11 cellular contexts compared by ENCODE assay signal in the genomic region with DNA sequence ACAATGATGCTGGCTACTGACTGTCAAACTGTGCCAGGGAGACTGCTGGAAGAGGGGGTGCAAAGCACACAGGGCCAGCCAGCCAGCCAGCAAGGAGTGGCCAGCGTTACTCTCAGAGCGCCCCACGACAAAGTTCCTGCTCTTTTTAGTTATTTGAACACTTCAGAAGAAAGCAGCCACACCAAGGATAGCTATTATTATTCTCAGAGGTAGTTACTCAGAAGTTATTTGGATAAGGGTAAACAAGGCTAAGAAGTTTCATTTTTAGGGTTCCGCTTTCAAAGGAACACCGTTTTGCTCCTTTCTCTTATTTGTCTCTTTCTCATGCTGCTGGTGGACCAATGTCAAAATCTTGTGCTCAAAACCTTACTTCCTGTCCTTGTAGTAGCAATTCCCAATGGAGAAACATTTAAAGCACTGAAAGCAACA. TPM values are rescaled to one million over a fixed set of nuclear protein-coding genes. Genes with fewer than 3 reads are reported as not detected.
A peak's percentile ranks its signal among the peaks of the same experiment; 100 is the strongest.
DNase-seq lines count a peak whose midpoint lies in the region; ATAC-seq and TF ChIP-seq lines count a peak whose summit lies in the region.
"Had no signal": no experiment of that assay in that cellular context is flagged by ENCODE, and none has a peak within 500 bp of the region (broad histone marks: within the 10 kb centered on the region; RNA-seq: fewer than 3 reads in every experiment).

No MANE protein-coding gene starts in this region.

- DNase-seq in GM12864 (ENCODE audit: low read depth) (peak; percentile 41), activated B cell treated with CpG ODN at 0.5 μM for 24 hours (no peak), HUDEP-2 (lab: John Stamatoyannopoulos, UW; ENCODE audit: unreplicated experiment in 76 of 76) (no peak), Kasumi-1 (lab: John Stamatoyannopoulos, UW) (no peak), SIG-M5 treated with dmso at 0.1 percent for 504 hours (lab: John Stamatoyannopoulos, UW; ENCODE audit: unreplicated experiment) (no peak)
- DNase-seq: Calu3, MV-4-11 had no signal

- H3K36me3 Mint-ChIP-seq in activated B cell treated with CpG ODN at 0.5 μM for 24 hours (ENCODE audit: low read depth) = peaks cover 3% of the 10 kb centered on the region

- H3K36me3 ChIP-seq in mesodermal cell (ENCODE audit: control insufficient read depth, insufficient read depth, low read length) = no peaks in the 10 kb centered on the region
- H3K36me3 ChIP-seq: thoracic aorta had no signal

- H3K4me3 Mint-ChIP-seq in activated B cell treated with CpG ODN at 0.5 μM for 24 hours = peak overlapping the region; percentile 55

- H3K4me3 ChIP-seq in GM12864 (ENCODE audit: low read depth, low read length) (no peak overlapping the region), mesodermal cell (ENCODE audit: extremely low read depth, insufficient read depth, low read length, poor library complexity, severe bottlenecking) (no peak overlapping the region)
- H3K4me3 ChIP-seq: thoracic aorta had no signal

- WGBS in mesodermal cell (ENCODE audit: insufficient coverage in 2 of 2), 2 experiments = 100% methylated on average over 1 of the region's 5 CpGs

- H3K27ac Mint-ChIP-seq in activated B cell treated with CpG ODN at 0.5 μM for 24 hours = peak overlapping the region; percentile 90

- peak; percentile 44 for ATAC-seq in GM21717 (IDR thresholded peaks at IDR 0.05; ENCODE audit: unreplicated experiment)
- ATAC-seq in activated B cell treated with CpG ODN at 0.5 μM for 24 hours (ENCODE audit: low read depth) = peak; percentile 18

- no peaks in the 10 kb centered on the region for H3K9me3 ChIP-seq in mesodermal cell (ENCODE audit: control insufficient read depth, low read length)
- H3K9me3 ChIP-seq: thoracic aorta had no signal

- H3K27ac ChIP-seq in mesodermal cell (ENCODE audit: low read depth, low read length, severe bottlenecking) = peak overlapping the region; percentile 7
- H3K27ac ChIP-seq: RWPE1, thoracic aorta had no signal

- H3K4me1 Mint-ChIP-seq in activated B cell treated with CpG ODN at 0.5 μM for 24 hours = peaks cover 73% of the 10 kb centered on the region

- H3K4me1 ChIP-seq in mesodermal cell (ENCODE audit: control insufficient read depth, insufficient read depth, low read length, poor library complexity, severe bottlenecking) = peaks cover 4% of the 10 kb centered on the region

- CTCF ChIA-PET in activated B cell treated with CpG ODN at 0.5 μM for 24 hours (lab: Charles Lee) = interaction anchor here (1.0 to 1.2 kb wide), 2 partner anchors 8 to 84 kb away, joined by 3 read pairs; no protein-coding TSS in a partner anchor

- intact Hi-C loops in activated B cell treated with CpG ODN at 0.5 μM for 24 hours (cut with micrococcal nuclease) = no loop called here

- TF ChIP-seq CTCF in GM12864 (IDR thresholded peaks at IDR 0.05; ENCODE audit: low read depth, low read length, missing control alignments) (no peak), activated B cell treated with CpG ODN at 0.5 μM for 24 hours (IDR thresholded peaks at IDR 0.05) (no peak)

- H3K27me3 Mint-ChIP-seq in activated B cell treated with CpG ODN at 0.5 μM for 24 hours = no peaks in the 10 kb centered on the region

- POLR2A ChIA-PET in activated B cell treated with CpG ODN at 0.5 μM for 24 hours (lab: Charles Lee) = interaction anchor here (0.8 to 1.3 kb wide), 4 partner anchors 8 to 83 kb away, joined by 3 to 7 read pairs (median 4); no protein-coding TSS in a partner anchor

- peaks cover 5% of the 10 kb centered on the region for H3K9me3 Mint-ChIP-seq in activated B cell treated with CpG ODN at 0.5 μM for 24 hours

RNA-seq across cellular contexts. Expression of gene VANGL2, which starts 59.9 kb away (rescaled TPM):
- 4.1 and 5.5 TPM in 2 replicates for total RNA-seq in activated B cell treated with CpG ODN at 0.5 μM for 24 hours
- 36.1 TPM for polyA plus RNA-seq in mesodermal cell (2013, experiment 1 of 2)
- 28.8 TPM for polyA plus RNA-seq in mesodermal cell (2013, experiment 2 of 2)
